1 cellular context compared by ENCODE assay signal in the genomic region with DNA sequence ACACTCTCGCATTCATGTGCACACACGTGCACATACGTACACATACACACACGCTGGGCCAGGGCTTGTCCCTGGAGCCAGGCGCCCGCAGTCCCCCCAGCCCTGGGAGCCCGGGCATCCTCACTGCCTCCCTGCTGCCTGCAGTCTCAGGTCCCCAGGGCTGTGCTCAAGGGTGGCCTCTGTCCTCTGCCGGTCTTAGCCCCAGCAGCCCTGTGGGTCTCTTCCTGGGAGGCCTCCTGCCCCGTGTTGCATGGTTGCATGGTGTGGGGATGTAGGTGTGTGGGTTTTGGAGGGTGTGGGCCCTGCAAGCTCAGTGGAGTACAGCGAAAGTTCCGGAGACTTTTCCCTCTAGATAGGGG.
TF ChIP-seq lines count a peak whose summit lies in the region.

No MANE protein-coding gene starts in this region.

TF ChIP-seq in HCT116, 20 proteins besides CTCF, POLR2A, EP300 and RAD21 (continued from another document):
- TF ChIP-seq, protein P1, sequence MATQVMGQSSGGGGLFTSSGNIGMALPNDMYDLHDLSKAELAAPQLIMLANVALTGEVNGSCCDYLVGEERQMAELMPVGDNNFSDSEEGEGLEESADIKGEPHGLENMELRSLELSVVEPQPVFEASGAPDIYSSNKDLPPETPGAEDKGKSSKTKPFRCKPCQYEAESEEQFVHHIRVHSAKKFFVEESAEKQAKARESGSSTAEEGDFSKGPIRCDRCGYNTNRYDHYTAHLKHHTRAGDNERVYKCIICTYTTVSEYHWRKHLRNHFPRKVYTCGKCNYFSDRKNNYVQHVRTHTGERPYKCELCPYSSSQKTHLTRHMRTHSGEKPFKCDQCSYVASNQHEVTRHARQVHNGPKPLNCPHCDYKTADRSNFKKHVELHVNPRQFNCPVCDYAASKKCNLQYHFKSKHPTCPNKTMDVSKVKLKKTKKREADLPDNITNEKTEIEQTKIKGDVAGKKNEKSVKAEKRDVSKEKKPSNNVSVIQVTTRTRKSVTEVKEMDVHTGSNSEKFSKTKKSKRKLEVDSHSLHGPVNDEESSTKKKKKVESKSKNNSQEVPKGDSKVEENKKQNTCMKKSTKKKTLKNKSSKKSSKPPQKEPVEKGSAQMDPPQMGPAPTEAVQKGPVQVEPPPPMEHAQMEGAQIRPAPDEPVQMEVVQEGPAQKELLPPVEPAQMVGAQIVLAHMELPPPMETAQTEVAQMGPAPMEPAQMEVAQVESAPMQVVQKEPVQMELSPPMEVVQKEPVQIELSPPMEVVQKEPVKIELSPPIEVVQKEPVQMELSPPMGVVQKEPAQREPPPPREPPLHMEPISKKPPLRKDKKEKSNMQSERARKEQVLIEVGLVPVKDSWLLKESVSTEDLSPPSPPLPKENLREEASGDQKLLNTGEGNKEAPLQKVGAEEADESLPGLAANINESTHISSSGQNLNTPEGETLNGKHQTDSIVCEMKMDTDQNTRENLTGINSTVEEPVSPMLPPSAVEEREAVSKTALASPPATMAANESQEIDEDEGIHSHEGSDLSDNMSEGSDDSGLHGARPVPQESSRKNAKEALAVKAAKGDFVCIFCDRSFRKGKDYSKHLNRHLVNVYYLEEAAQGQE (IDR thresholded peaks at IDR 0.05; ENCODE audit: low read depth), result no peak
- TF ChIP-seq CBX3 (IDR thresholded peaks at IDR 0.05; ENCODE audit: low read depth) (no peak), SP1 (IDR thresholded peaks at IDR 0.05; ENCODE audit: low read depth) (no peak)
TF ChIP-seq in HCT116: peak in this region for 0.
